Comparison of ENCODE assay signal across 1 cellular context in the genomic region with DNA sequence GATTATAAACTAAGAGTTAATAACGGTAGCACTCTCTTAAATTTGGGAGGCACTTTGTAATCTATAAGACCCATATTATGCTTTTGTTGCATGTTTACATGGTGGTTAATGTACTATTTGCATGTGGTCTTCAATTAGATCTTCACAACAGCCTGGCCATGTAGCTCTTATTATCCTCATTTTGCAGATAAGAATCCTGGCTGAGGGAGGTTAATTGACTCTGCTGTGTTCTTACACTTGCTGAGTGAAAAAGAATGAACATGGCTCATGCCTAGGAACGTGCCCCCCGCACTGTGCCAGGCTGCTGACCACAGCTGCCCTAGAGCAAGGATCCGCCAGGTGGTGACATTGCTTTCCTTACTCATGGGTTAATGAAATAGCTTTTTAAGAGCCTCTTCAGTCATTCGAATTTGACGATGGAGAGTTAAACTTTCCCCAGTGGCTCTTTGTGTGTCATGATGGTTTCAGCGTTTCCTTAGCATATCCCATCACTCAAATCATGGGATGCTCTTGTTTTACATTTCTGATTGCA.
TF ChIP-seq lines count a peak whose summit lies in the region.

No MANE protein-coding gene starts in this region.

TF ChIP-seq in H1, 55 proteins besides CTCF, POLR2A, EP300 and RAD21:
- TF ChIP-seq HDAC6 (IDR thresholded peaks at IDR 0.05; ENCODE audit: low read depth, low read length) (no peak), CHD2 (IDR thresholded peaks at IDR 0.05; ENCODE audit: low read length) (no peak), SRF (IDR thresholded peaks at IDR 0.05; ENCODE audit: low read depth, low read length) (no peak), TAF1 (IDR thresholded peaks at IDR 0.05; ENCODE audit: low read depth, low read length) (no peak), KDM4A (IDR thresholded peaks at IDR 0.05; ENCODE audit: low read depth, low read length, severe bottlenecking) (no peak), SIN3A (conservative IDR thresholded peaks at IDR 0.05 in 1 of 2, IDR thresholded peaks at IDR 0.05 in 1 of 2; ENCODE audit: low read depth in 1 of 2, low read length in 2 of 2) (no peak), RBBP5 (IDR thresholded peaks at IDR 0.05; ENCODE audit: borderline replicate concordance, low read depth, low read length) (no peak), RFX5 (IDR thresholded peaks at IDR 0.05; ENCODE audit: borderline replicate concordance, low read depth, low read length) (no peak), CEBPB (IDR thresholded peaks at IDR 0.05; ENCODE audit: low read depth, low read length) (no peak), TAF7 (optimal IDR thresholded peaks at IDR 0.05; ENCODE audit: borderline replicate concordance, low read depth, low read length) (no peak), NRF1 (IDR thresholded peaks at IDR 0.05; ENCODE audit: low read depth, low read length) (no peak), SUZ12 (IDR thresholded peaks at IDR 0.05; ENCODE audit: low read length) (no peak), BACH1 (IDR thresholded peaks at IDR 0.05; ENCODE audit: low read length) (no peak), ZNF274 (IDR thresholded peaks at IDR 0.05; ENCODE audit: borderline replicate concordance, extremely low read depth, low read length) (no peak)
